In the genomic region with DNA sequence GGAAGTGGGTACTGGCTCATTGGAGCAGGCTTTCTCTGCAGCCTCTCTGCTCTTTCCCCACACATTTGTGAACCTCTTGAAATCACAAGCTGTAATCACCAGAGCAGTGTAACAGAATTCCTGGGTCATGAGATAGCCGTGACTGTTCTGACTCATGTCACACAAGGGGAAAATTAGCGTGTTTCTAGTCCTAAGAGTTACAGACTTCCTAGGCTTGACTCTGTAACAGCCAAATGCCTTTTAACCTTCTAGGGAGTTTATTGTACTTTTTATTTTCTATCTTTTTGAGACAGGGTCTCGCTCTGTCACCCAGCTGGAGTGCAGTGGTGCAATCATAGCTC, we compare ENCODE assay signal across 8 cellular contexts. TPM values are rescaled to one million over a fixed set of nuclear protein-coding genes. Genes with fewer than 3 reads are reported as not detected.
A peak's percentile ranks its signal among the peaks of the same experiment; 100 is the strongest.
DNase-seq lines count a peak whose midpoint lies in the region; ATAC-seq, FAIRE-seq and TF ChIP-seq lines count a peak whose summit lies in the region.

No MANE protein-coding gene starts in this region.

- no peaks in the 10 kb centered on the region for H3K9me3 ChIP-seq in adipocyte (ENCODE audit: control insufficient read depth, low read length)
- H3K9me3 ChIP-seq in keratinocyte (ENCODE audit: control insufficient read depth, low read depth, low read length) = no peaks in the 10 kb centered on the region
- H3K9me3 ChIP-seq in transverse colon = no peaks in the 10 kb centered on the region

- H3K27ac Mint-ChIP-seq in stimulated activated naive CD8-positive, alpha-beta T cell treated with anti-CD3 and anti-CD28 coated beads, Interleukin-15, Interleukin-2, amounts not matched to agents 100 ng/mL and 50 ng/mL, for 24 hours = peak overlapping the region; percentile 19
- no peak overlapping the region for H3K27ac Mint-ChIP-seq in stimulated activated naive CD8-positive, alpha-beta T cell treated with anti-CD3 and anti-CD28 coated beads, Interleukin-15, amount 100 ng/mL, for 72 hours
- no peak overlapping the region for H3K27ac Mint-ChIP-seq in activated T-cell treated with anti-CD3 and anti-CD28 coated beads, Interleukin-2, amount 50 U/mL, for 24 hours

- TF ChIP-seq CTCF in keratinocyte (optimal IDR thresholded peaks at IDR 0.05 in 1 of 3, IDR thresholded peaks at IDR 0.05 in 1 of 3, conservative IDR thresholded peaks at IDR 0.05 in 1 of 3; ENCODE audit: extremely low read depth in 1 of 3, insufficient read depth in 2 of 3, low read length in 3 of 3) = no peak
- TF ChIP-seq CTCF in transverse colon (IDR thresholded peaks at IDR 0.05) = no peak

- H3K9me1 ChIP-seq in keratinocyte (ENCODE audit: control insufficient read depth, extremely low read depth, insufficient read depth, low read length) = peaks cover 2% of the 10 kb centered on the region

- in situ Hi-C loops in transverse colon (cut with MboI; ENCODE audit: low pct_ligation_motif_present in 1 of 4, low pct_unique_long_range_greater_than_20kb in 1 of 4, low sequenced_read_pairs in 3 of 4) = no loop called here

- H3K27ac ChIP-seq in keratinocyte (ENCODE audit: control insufficient read depth, insufficient read depth, low read length) (peak overlapping the region; percentile 7), transverse colon (peak overlapping the region; percentile 65 to 84 (median 75))

- no peak for ATAC-seq in stimulated activated naive CD8-positive, alpha-beta T cell treated with anti-CD3 and anti-CD28 coated beads, Interleukin-15, amount 100 ng/mL, for 72 hours
- no peak for ATAC-seq in HG03196 (IDR thresholded peaks at IDR 0.05; ENCODE audit: unreplicated experiment)

- H3K36me3 ChIP-seq in adipocyte (ENCODE audit: control insufficient read depth, insufficient read depth, low read length, severe bottlenecking) (peaks cover 6% of the 10 kb centered on the region), keratinocyte (ENCODE audit: control insufficient read depth in 2 of 2, extremely low read depth in 1 of 2, insufficient read depth in 2 of 2, low read length in 2 of 2) (peaks cover 3 to 6% of the 10 kb centered on the region in 2 experiments), transverse colon (no peaks in the 10 kb centered on the region)

- H3K27me3 ChIP-seq in adipocyte (replicated peaks; ENCODE audit: control insufficient read depth, insufficient read depth, low read length) (no peaks in the 10 kb centered on the region), keratinocyte (ENCODE audit: control insufficient read depth, extremely low read depth, insufficient read depth, low read length) (no peaks in the 10 kb centered on the region), transverse colon (no peaks in the 10 kb centered on the region)

- peaks cover 42% of the 10 kb centered on the region for H3K4me1 Mint-ChIP-seq in stimulated activated naive CD8-positive, alpha-beta T cell treated with anti-CD3 and anti-CD28 coated beads, Interleukin-15, Interleukin-2, amounts not matched to agents 100 ng/mL and 50 ng/mL, for 24 hours (ENCODE audit: low read depth)
- H3K4me1 Mint-ChIP-seq in stimulated activated naive CD8-positive, alpha-beta T cell treated with anti-CD3 and anti-CD28 coated beads, Interleukin-15, amount 100 ng/mL, for 72 hours = peaks cover 7% of the 10 kb centered on the region
- H3K4me1 Mint-ChIP-seq in activated T-cell treated with anti-CD3 and anti-CD28 coated beads, Interleukin-2, amount 50 U/mL, for 24 hours (ENCODE audit: low read depth) = peaks cover 27% of the 10 kb centered on the region

- H2AFZ ChIP-seq in keratinocyte (ENCODE audit: control insufficient read depth, low read length) = no peak overlapping the region

- H4K20me1 ChIP-seq in keratinocyte (ENCODE audit: control insufficient read depth, extremely low read depth, insufficient read depth, low read length) = no peaks in the 10 kb centered on the region

- 50 to 65% methylated on average over 3 of the region's 3 CpGs for WGBS in transverse colon (ENCODE audit: low coverage in 1 of 2), 2 donors

- H3K36me3 Mint-ChIP-seq in stimulated activated naive CD8-positive, alpha-beta T cell treated with anti-CD3 and anti-CD28 coated beads, Interleukin-15, Interleukin-2, amounts not matched to agents 100 ng/mL and 50 ng/mL, for 24 hours (ENCODE audit: low read depth) = peaks cover 17% of the 10 kb centered on the region
- H3K36me3 Mint-ChIP-seq in activated T-cell treated with anti-CD3 and anti-CD28 coated beads, Interleukin-2, amount 50 U/mL, for 24 hours (ENCODE audit: low read depth) = peaks cover 23% of the 10 kb centered on the region

- no peak overlapping the region for H3K4me3 Mint-ChIP-seq in stimulated activated naive CD8-positive, alpha-beta T cell treated with anti-CD3 and anti-CD28 coated beads, Interleukin-15, Interleukin-2, amounts not matched to agents 100 ng/mL and 50 ng/mL, for 24 hours
- no peak overlapping the region for H3K4me3 Mint-ChIP-seq in stimulated activated naive CD8-positive, alpha-beta T cell treated with anti-CD3 and anti-CD28 coated beads, Interleukin-15, amount 100 ng/mL, for 72 hours
- H3K4me3 Mint-ChIP-seq in activated T-cell treated with anti-CD3 and anti-CD28 coated beads, Interleukin-2, amount 50 U/mL, for 24 hours = no peak overlapping the region

- peak overlapping the region; percentile 35 for H3K9ac ChIP-seq in adipocyte (ENCODE audit: low read length)
- H3K9ac ChIP-seq in keratinocyte (ENCODE audit: control insufficient read depth, extremely low read depth, insufficient read depth, low read length) = peak overlapping the region; percentile 0

- H3K79me2 ChIP-seq in keratinocyte (ENCODE audit: control insufficient read depth, insufficient read depth, low read length) = peaks cover 71% of the 10 kb centered on the region

- peak overlapping the region; percentile 41 for H3K4me2 ChIP-seq in keratinocyte (ENCODE audit: control insufficient read depth, extremely low read depth, insufficient read depth, low read depth, low read length)

- TF ChIP-seq EP300 in transverse colon (IDR thresholded peaks at IDR 0.05; ENCODE audit: low read depth) = no peak

- peak; percentile 21 for TF ChIP-seq POLR2A in transverse colon (IDR thresholded peaks at IDR 0.05)

- H3K4me3 ChIP-seq in adipocyte (ENCODE audit: low read length) (peak overlapping the region; percentile 49), keratinocyte (ENCODE audit: control insufficient read depth in 2 of 3, extremely low read depth in 1 of 3, insufficient read depth in 2 of 3, low read depth in 1 of 3, low read length in 3 of 3) (no peak overlapping the region), transverse colon (no peak overlapping the region)

- no peaks in the 10 kb centered on the region for H3K27me3 Mint-ChIP-seq in stimulated activated naive CD8-positive, alpha-beta T cell treated with anti-CD3 and anti-CD28 coated beads, Interleukin-15, Interleukin-2, amounts not matched to agents 100 ng/mL and 50 ng/mL, for 24 hours
- no peaks in the 10 kb centered on the region for H3K27me3 Mint-ChIP-seq in stimulated activated naive CD8-positive, alpha-beta T cell treated with anti-CD3 and anti-CD28 coated beads, Interleukin-15, amount 100 ng/mL, for 72 hours
- no peaks in the 10 kb centered on the region for H3K27me3 Mint-ChIP-seq in activated T-cell treated with anti-CD3 and anti-CD28 coated beads, Interleukin-2, amount 50 U/mL, for 24 hours

- intact Hi-C loops in transverse colon (cut with DNase I; ENCODE audit: low total_unique reads) = no loop called here

- peak; percentile 65 for FAIRE-seq in keratinocyte (lab: Jason Lieb, UNC)

- no peak for DNase-seq in stimulated activated naive CD8-positive, alpha-beta T cell treated with anti-CD3 and anti-CD28 coated beads, Interleukin-15, amount 100 ng/mL, for 72 hours
- DNase-seq in adipocyte (ENCODE audit: low read depth) = peak; percentile 94
- no peak for DNase-seq in keratinocyte (ENCODE audit: low read depth, low spot score)
- no peak for DNase-seq in transverse colon
- no peak for DNase-seq in activated T-cell treated with anti-CD3 and anti-CD28 coated beads, Interleukin-2, amount 50 U/mL, for 24 hours
- DNase-seq in stimulated activated naive CD4-positive, alpha-beta T cell (lab: John Stamatoyannopoulos, UW) = no peak

- H3K4me1 ChIP-seq in adipocyte (ENCODE audit: control insufficient read depth, insufficient read depth, low read length) (peaks cover 61% of the 10 kb centered on the region), keratinocyte (ENCODE audit: control insufficient read depth, extremely low read depth, insufficient read depth, low read length) (peaks cover 41% of the 10 kb centered on the region), transverse colon (peaks cover 33 to 63% (median 42%) of the 10 kb centered on the region in 4 donors)

- no peaks in the 10 kb centered on the region for H3K9me3 Mint-ChIP-seq in stimulated activated naive CD8-positive, alpha-beta T cell treated with anti-CD3 and anti-CD28 coated beads, Interleukin-15, Interleukin-2, amounts not matched to agents 100 ng/mL and 50 ng/mL, for 24 hours
- no peaks in the 10 kb centered on the region for H3K9me3 Mint-ChIP-seq in stimulated activated naive CD8-positive, alpha-beta T cell treated with anti-CD3 and anti-CD28 coated beads, Interleukin-15, amount 100 ng/mL, for 72 hours
- no peaks in the 10 kb centered on the region for H3K9me3 Mint-ChIP-seq in activated T-cell treated with anti-CD3 and anti-CD28 coated beads, Interleukin-2, amount 50 U/mL, for 24 hours

- dilution Hi-C loops in keratinocyte (cut with MboI; ENCODE audit: extremely low pct_ligation_motif_present, low sequenced_read_pairs) = no loop called here

RNA-seq across cellular contexts. Expression of a gene that starts 54.7 kb away (rescaled TPM):
- polyA plus RNA-seq in keratinocyte = 58.2 to 63.7 TPM (median 62.8 TPM) in 3 replicates
- 29.8 TPM for polyA plus RNA-seq in keratinocyte (2011; ENCODE audit: low read depth)
- 48.0 and 49.5 TPM in 2 replicates for polyA plus RNA-seq in keratinocyte (2011; cell fraction: cytosol; rRNA removed)
- polyA plus RNA-seq in keratinocyte (2011; cell fraction: nucleus; rRNA removed) = 132 and 142 TPM in 2 replicates
- polyA plus RNA-seq in keratinocyte (2012; ENCODE audit: low replicate concordance) = 29.8 and 46.9 TPM in 2 replicates
- polyA minus RNA-seq in keratinocyte = 82.0 to 97.3 TPM (median 91.8 TPM) in 3 replicates
- 84.2 TPM for polyA minus RNA-seq in keratinocyte (2011; cell fraction: cytosol; rRNA and poly(A)+ RNA removed)
- polyA minus RNA-seq in keratinocyte (2011; cell fraction: nucleus; rRNA and poly(A)+ RNA removed) = 83.0 and 146 TPM in 2 replicates
- 100 to 1,000 TPM in 3 of 4 donors, 10 to 100 TPM in 1; 91.7 to 247 (median 115) TPM for total RNA-seq in transverse colon
